In the genomic region with DNA sequence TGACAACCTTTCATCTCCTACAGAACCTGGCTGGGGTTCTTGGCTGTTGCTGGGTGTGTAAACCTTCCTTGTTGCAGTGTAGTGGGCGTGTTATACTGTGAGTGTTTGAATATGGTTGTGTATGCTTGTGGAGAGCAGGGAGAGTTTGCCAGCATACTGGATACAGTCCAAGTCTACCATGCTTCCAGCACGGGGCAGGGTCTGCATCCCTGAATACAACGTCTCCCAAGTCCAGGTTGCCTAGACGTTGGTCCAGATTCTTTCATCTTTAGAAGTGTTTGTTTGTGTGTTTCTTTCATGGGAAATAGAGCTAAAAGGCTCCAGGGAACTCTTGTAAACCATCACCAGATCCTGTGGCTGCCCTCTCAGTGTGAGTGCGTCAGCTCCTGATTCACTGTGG, we compare ENCODE assay signal across 19 cellular contexts. TPM values are rescaled to one million over a fixed set of nuclear protein-coding genes. Genes with fewer than 3 reads are reported as not detected.
"Had no signal": no experiment of that assay in that cellular context is flagged by ENCODE, and none has a peak within 500 bp of the region (broad histone marks: within the 10 kb centered on the region; RNA-seq: fewer than 3 reads in every experiment).

No MANE protein-coding gene starts in this region.

- DNase-seq: activated effector memory CD4-positive, alpha-beta T cell treated with Interleukin-2 at 50 U/mL for 16 hours; activated naive CD4-positive, alpha-beta T cell treated with anti-CD3 and anti-CD28 coated beads for 36 hours; activated T-cell treated with anti-CD3 and anti-CD28 coated beads, Interleukin-2, amount 50 U/mL, for 72 hours; heart right ventricle; kidney; ovary; psoas muscle; right cardiac atrium; stimulated activated CD4-positive, alpha-beta T cell treated with anti-CD3 and anti-CD28 coated beads, Interleukin-12 subunit alpha, Interleukin-12 subunit beta, amount 100 ng/mL, for 4 hours; stimulated activated CD4-positive, alpha-beta T cell treated with anti-CD3 and anti-CD28 coated beads, Interleukin-4, amount 100 ng/mL, for 4 hours; stimulated activated naive CD8-positive, alpha-beta T cell treated with anti-CD3 and anti-CD28 coated beads, Interleukin-15, amount 100 ng/mL, for 72 hours; T-helper 9 cell; tibial artery had no signal

- H3K36me3 Mint-ChIP-seq: mesothelial cell of epicardium; natural killer cell treated with Interleukin-12 subunit alpha and Interleukin-12 subunit beta and Interleukin-15 and Interleukin-18, amount 100 ng/mL, for 72 hours; WTC11 had no signal

- ATAC-seq: activated T-cell treated with anti-CD3 and anti-CD28 coated beads, Interleukin-2, amount 50 U/mL, for 72 hours; heart right ventricle; natural killer cell treated with Interleukin-12 subunit alpha and Interleukin-12 subunit beta and Interleukin-15 and Interleukin-18, amount 100 ng/mL, for 72 hours; psoas muscle; right cardiac atrium; stimulated activated naive CD8-positive, alpha-beta T cell treated with anti-CD3 and anti-CD28 coated beads, Interleukin-15, amount 100 ng/mL, for 72 hours; WTC11 had no signal

- H3K27ac Mint-ChIP-seq: activated naive CD4-positive, alpha-beta T cell treated with anti-CD3 and anti-CD28 coated beads for 36 hours; activated T-cell treated with anti-CD3 and anti-CD28 coated beads, Interleukin-2, amount 50 U/mL, for 72 hours; mesothelial cell of epicardium; natural killer cell treated with Interleukin-12 subunit alpha and Interleukin-12 subunit beta and Interleukin-15 and Interleukin-18, amount 100 ng/mL, for 72 hours; stimulated activated naive CD8-positive, alpha-beta T cell treated with anti-CD3 and anti-CD28 coated beads, Interleukin-15, amount 100 ng/mL, for 72 hours; WTC11 had no signal

- H3K4me1 ChIP-seq: tibial artery had no signal

- H3K4me3 ChIP-seq: cardiac muscle cell, heart right ventricle, lung, ovary, psoas muscle, tibial artery had no signal

- H3K27me3 Mint-ChIP-seq: natural killer cell treated with Interleukin-12 subunit alpha and Interleukin-12 subunit beta and Interleukin-15 and Interleukin-18, amount 100 ng/mL, for 72 hours; stimulated activated naive CD8-positive, alpha-beta T cell treated with anti-CD3 and anti-CD28 coated beads, Interleukin-15, amount 100 ng/mL, for 72 hours had no signal

- H3K9me3 Mint-ChIP-seq: activated naive CD4-positive, alpha-beta T cell treated with anti-CD3 and anti-CD28 coated beads for 36 hours; activated T-cell treated with anti-CD3 and anti-CD28 coated beads, Interleukin-2, amount 50 U/mL, for 72 hours; mesothelial cell of epicardium; natural killer cell treated with Interleukin-12 subunit alpha and Interleukin-12 subunit beta and Interleukin-15 and Interleukin-18, amount 100 ng/mL, for 72 hours; stimulated activated naive CD8-positive, alpha-beta T cell treated with anti-CD3 and anti-CD28 coated beads, Interleukin-15, amount 100 ng/mL, for 72 hours had no signal

- H3K4me3 Mint-ChIP-seq: activated naive CD4-positive, alpha-beta T cell treated with anti-CD3 and anti-CD28 coated beads for 36 hours; activated T-cell treated with anti-CD3 and anti-CD28 coated beads, Interleukin-2, amount 50 U/mL, for 72 hours; mesothelial cell of epicardium; natural killer cell treated with Interleukin-12 subunit alpha and Interleukin-12 subunit beta and Interleukin-15 and Interleukin-18, amount 100 ng/mL, for 72 hours; stimulated activated naive CD8-positive, alpha-beta T cell treated with anti-CD3 and anti-CD28 coated beads, Interleukin-15, amount 100 ng/mL, for 72 hours; WTC11 had no signal

- H3K27me3 ChIP-seq: cardiac muscle cell, heart right ventricle, ovary, tibial artery had no signal

- H3K27ac ChIP-seq: cardiac muscle cell, heart right ventricle, ovary, psoas muscle, tibial artery had no signal

- H3K36me3 ChIP-seq: cardiac muscle cell, ovary, tibial artery had no signal

- H3K9me3 ChIP-seq: heart right ventricle, ovary, psoas muscle, tibial artery had no signal

- H3K4me1 Mint-ChIP-seq: stimulated activated naive CD8-positive, alpha-beta T cell treated with anti-CD3 and anti-CD28 coated beads, Interleukin-15, amount 100 ng/mL, for 72 hours; WTC11 had no signal

RNA-seq across cellular contexts. Expression of gene SYK, which starts 46.4 kb away (rescaled TPM):
- total RNA-seq: cardiac muscle cell, fibroblast of villous mesenchyme had no signal
- polyA plus RNA-seq: cardiac muscle cell had no signal
